ENCODE assay signal across 12 cellular contexts in genomic region chr20:15296422-15296821, GRCh38.
DNase-seq lines count a peak whose midpoint lies in the region; ATAC-seq and TF ChIP-seq lines count a peak whose summit lies in the region.
"Had no signal": no experiment of that assay in that cellular context is flagged by ENCODE, and none has a peak within 500 bp of the region (broad histone marks: within the 10 kb centered on the region; RNA-seq: fewer than 3 reads in every experiment).

No MANE protein-coding gene starts in this region.

- H3K27me3 ChIP-seq in lower lobe of right lung (ENCODE audit: low read depth), result no peaks in the 10 kb centered on the region

- BruUV-seq in MCF 10A (replicated peaks; lab: Mats Ljungman, UMichigan), result no TSS peak

- DNase-seq in T47D (ENCODE audit: low read depth in 1 of 2, low spot score in 1 of 2) (peak; percentile 33 to 75), MCF 10A (ENCODE audit: unreplicated experiment) (no peak), lower lobe of right lung (no peak)
- DNase-seq in activated T-helper 2 cell treated with anti-CD3 and anti-CD28 coated beads, Interferon-gamma antibody, Interleukin-2, Interleukin-4, amounts not matched to agents 10 μg/mL and 5 μg/mL and 100 μg/mL, durations not matched to agents 14 hours and 24 hours and 36 hours (ENCODE audit: low spot score), result no peak
- DNase-seq: Caco-2; CD8-positive, alpha-beta memory T cell; DND-41; GF-D8 had no signal

- no peak for TF ChIP-seq CTCF in MCF 10A (IDR thresholded peaks at IDR 0.05; ENCODE audit: unreplicated experiment)
- TF ChIP-seq CTCF in VCaP (conservative IDR thresholded peaks at IDR 0.05), result no peak
- TF ChIP-seq CTCF in lower lobe of right lung (IDR thresholded peaks at IDR 0.05), result no peak

- CTCF ChIA-PET in MCF 10A (lab: Yijun Ruan, JAX), result interaction anchor here (0.8 to 0.9 kb wide), 2 partner anchors 73 to 921 kb away, joined by 3 read pairs; no protein-coding TSS in a partner anchor

- H3K36me3 Mint-ChIP-seq in MCF 10A (ENCODE audit: insufficient read depth, unreplicated experiment), result no peaks in the 10 kb centered on the region
- H3K36me3 Mint-ChIP-seq in activated T-helper 2 cell treated with anti-CD3 and anti-CD28 coated beads, Interferon-gamma antibody, Interleukin-2, Interleukin-4, amounts not matched to agents 10 μg/mL and 5 μg/mL and 100 μg/mL, durations not matched to agents 14 hours and 24 hours and 36 hours (ENCODE audit: low read depth), result no peaks in the 10 kb centered on the region
- H3K36me3 Mint-ChIP-seq: CD14-positive monocyte; CD8-positive, alpha-beta memory T cell had no signal

- H3K4me1 Mint-ChIP-seq in MCF 10A (ENCODE audit: insufficient read depth, unreplicated experiment), result no peaks in the 10 kb centered on the region
- H3K4me1 Mint-ChIP-seq in activated T-helper 2 cell treated with anti-CD3 and anti-CD28 coated beads, Interferon-gamma antibody, Interleukin-2, Interleukin-4, amounts not matched to agents 10 μg/mL and 5 μg/mL and 100 μg/mL, durations not matched to agents 14 hours and 24 hours and 36 hours (ENCODE audit: low read depth), result no peaks in the 10 kb centered on the region
- H3K4me1 Mint-ChIP-seq: CD14-positive monocyte; CD8-positive, alpha-beta memory T cell had no signal

- peaks cover 7% of the 10 kb centered on the region for H3K9me3 Mint-ChIP-seq in MCF 10A (ENCODE audit: unreplicated experiment)
- H3K9me3 Mint-ChIP-seq in activated T-helper 2 cell treated with anti-CD3 and anti-CD28 coated beads, Interferon-gamma antibody, Interleukin-2, Interleukin-4, amounts not matched to agents 10 μg/mL and 5 μg/mL and 100 μg/mL, durations not matched to agents 14 hours and 24 hours and 36 hours, result peaks cover 17% of the 10 kb centered on the region

- H3K27me3 Mint-ChIP-seq in MCF 10A (ENCODE audit: insufficient read depth, unreplicated experiment), result no peaks in the 10 kb centered on the region
- no peaks in the 10 kb centered on the region for H3K27me3 Mint-ChIP-seq in activated T-helper 2 cell treated with anti-CD3 and anti-CD28 coated beads, Interferon-gamma antibody, Interleukin-2, Interleukin-4, amounts not matched to agents 10 μg/mL and 5 μg/mL and 100 μg/mL, durations not matched to agents 14 hours and 24 hours and 36 hours (ENCODE audit: low read depth)
- H3K27me3 Mint-ChIP-seq: CD8-positive, alpha-beta memory T cell had no signal

- H3K4me1 ChIP-seq in lower lobe of right lung, result no peaks in the 10 kb centered on the region
- H3K4me1 ChIP-seq: Caco-2, HAP-1 had no signal

- H3K27ac ChIP-seq in VCaP, result peak overlapping the region; percentile 79
- no peak overlapping the region for H3K27ac ChIP-seq in lower lobe of right lung

- H3K27ac Mint-ChIP-seq in MCF 10A (ENCODE audit: low read depth, unreplicated experiment), result no peak overlapping the region
- H3K27ac Mint-ChIP-seq in activated T-helper 2 cell treated with anti-CD3 and anti-CD28 coated beads, Interferon-gamma antibody, Interleukin-2, Interleukin-4, amounts not matched to agents 10 μg/mL and 5 μg/mL and 100 μg/mL, durations not matched to agents 14 hours and 24 hours and 36 hours, result no peak overlapping the region
- H3K27ac Mint-ChIP-seq: CD14-positive monocyte; CD8-positive, alpha-beta memory T cell had no signal

- in situ Hi-C loops in T47D (cut with HindIII; ENCODE audit: low pct_unique_long_range_greater_than_20kb, low sequenced_read_pairs), result no loop called here

- ATAC-seq in lower lobe of right lung, result peak; percentile 49 to 73
- ATAC-seq in esophagus mucosa, result no peak

- H3K36me3 ChIP-seq in lower lobe of right lung, result no peaks in the 10 kb centered on the region
- H3K36me3 ChIP-seq: HAP-1 had no signal

- H3K4me3 Mint-ChIP-seq in MCF 10A (ENCODE audit: unreplicated experiment), result no peak overlapping the region
- H3K4me3 Mint-ChIP-seq in activated T-helper 2 cell treated with anti-CD3 and anti-CD28 coated beads, Interferon-gamma antibody, Interleukin-2, Interleukin-4, amounts not matched to agents 10 μg/mL and 5 μg/mL and 100 μg/mL, durations not matched to agents 14 hours and 24 hours and 36 hours (ENCODE audit: low read depth), result no peak overlapping the region
- H3K4me3 Mint-ChIP-seq: CD14-positive monocyte; CD8-positive, alpha-beta memory T cell had no signal

- no peaks in the 10 kb centered on the region for H3K9me3 ChIP-seq in lower lobe of right lung
- H3K9me3 ChIP-seq: Caco-2, HAP-1 had no signal

- no peak overlapping the region for H3K4me3 ChIP-seq in lower lobe of right lung
- H3K4me3 ChIP-seq: HAP-1 had no signal

- intact Hi-C loops in MCF 10A (cut with micrococcal nuclease) (no loop called here), lower lobe of right lung (cut with DNase I) (no loop called here)
- intact Hi-C loops in activated T-helper 2 cell treated with anti-CD3 and anti-CD28 coated beads, Interferon-gamma antibody, Interleukin-2, Interleukin-4, amounts not matched to agents 10 μg/mL and 5 μg/mL and 100 μg/mL, durations not matched to agents 14 hours and 24 hours and 36 hours (cut with micrococcal nuclease), result no loop called here

- POLR2A ChIA-PET in MCF 10A (lab: Yijun Ruan, JAX), result no interaction called here

Comparison
In these comparisons a context has a peak if more than half of its experiments do, and no peak if none do; other contexts are left out.
1. DNase-seq: peak in T47D (2 of 2); none in MCF 10A (single experiment), lower lobe of right lung (single experiment) and activated T-helper 2 cell treated with anti-CD3 and anti-CD28 coated beads, Interferon-gamma antibody, Interleukin-2, Interleukin-4, amounts not matched to agents 10 μg/mL and 5 μg/mL and 100 μg/mL, durations not matched to agents 14 hours and 24 hours and 36 hours (single experiment).